ENCODE assay signal across 30 cellular contexts in genomic region chr12:98221243-98221808, GRCh38.
"Had no signal": no experiment of that assay in that cellular context is flagged by ENCODE, and none has a peak within 500 bp of the region (broad histone marks: within the 10 kb centered on the region; RNA-seq: fewer than 3 reads in every experiment).

No MANE protein-coding gene starts in this region.

- H3K9me3 ChIP-seq: esophagus muscularis mucosa, heart right ventricle, left lung, lower lobe of right lung, mucosa of descending colon, ovary, prostate gland, right atrium auricular region, stomach, thyroid gland, upper lobe of left lung, vagina had no signal

- H3K36me3 Mint-ChIP-seq: activated naive CD4-positive, alpha-beta T cell treated with anti-CD3 and anti-CD28 coated beads, Interleukin-2, amount 50 U/mL, for 24 hours; natural killer cell treated with Interleukin-12 subunit alpha and Interleukin-12 subunit beta and Interleukin-15 and Interleukin-18, amount 100 ng/mL, for 72 hours; stimulated activated naive B cell treated with anti-CD40 and anti-IgM and Interleukin-4, amounts not matched to agents 10 μg/mL and 1 μg/mL and 100 μg/mL, for 72 hours; WTC11 had no signal

- H3K4me1 Mint-ChIP-seq: activated CD4-positive, alpha-beta memory T cell treated with anti-CD3 and anti-CD28 coated beads, Interleukin-2, amount 10 ng/mL, durations not matched to agents 7 days and 5 days; activated CD4-positive, alpha-beta T cell treated with anti-CD3 and anti-CD28 coated beads, Interleukin-2, amount 10 ng/mL, durations not matched to agents 7 days and 5 days; activated naive CD4-positive, alpha-beta T cell treated with anti-CD3 and anti-CD28 coated beads, Interleukin-2, amount 50 U/mL, for 24 hours; activated naive CD8-positive, alpha-beta T cell treated with anti-CD3 and anti-CD28 coated beads, Interleukin-2, amount 50 U/mL, for 24 hours; stimulated activated naive B cell treated with anti-CD40 and anti-IgM and Interleukin-4, amounts not matched to agents 10 μg/mL and 1 μg/mL and 100 μg/mL, for 72 hours; T-helper 17 cell had no signal

- H3K4me3 Mint-ChIP-seq: activated CD4-positive, alpha-beta memory T cell treated with anti-CD3 and anti-CD28 coated beads, Interleukin-2, amount 10 ng/mL, durations not matched to agents 7 days and 5 days; activated CD4-positive, alpha-beta T cell treated with anti-CD3 and anti-CD28 coated beads, Interleukin-2, amount 10 ng/mL, durations not matched to agents 7 days and 5 days; activated naive CD4-positive, alpha-beta T cell treated with anti-CD3 and anti-CD28 coated beads, Interleukin-2, amount 50 U/mL, for 24 hours; activated naive CD8-positive, alpha-beta T cell treated with anti-CD3 and anti-CD28 coated beads, Interleukin-2, amount 50 U/mL, for 24 hours; activated T-cell treated with anti-CD3 and anti-CD28 coated beads, Interleukin-2, amount 50 U/mL, for 4 hours; natural killer cell treated with Interleukin-12 subunit alpha and Interleukin-12 subunit beta and Interleukin-15 and Interleukin-18, amount 100 ng/mL, for 72 hours; stimulated activated naive B cell treated with anti-CD40 and anti-IgM and Interleukin-4, amounts not matched to agents 10 μg/mL and 1 μg/mL and 100 μg/mL, for 72 hours; T-helper 17 cell; WTC11 had no signal

- H3K27me3 ChIP-seq: esophagus muscularis mucosa, foreskin keratinocyte, left lung, ovary, right atrium auricular region, stomach, thyroid gland, upper lobe of left lung, vagina had no signal

- H3K36me3 ChIP-seq: esophagus muscularis mucosa, heart right ventricle, left lung, lower lobe of right lung, ovary, prostate gland, right atrium auricular region, stomach, thyroid gland, upper lobe of left lung, vagina had no signal

- H3K4me3 ChIP-seq: esophagus muscularis mucosa, heart right ventricle, left lung, lower lobe of right lung, mucosa of descending colon, ovary, prostate gland, right atrium auricular region, stomach, thyroid gland, upper lobe of left lung, vagina had no signal

- H3K27ac ChIP-seq: esophagus muscularis mucosa, foreskin keratinocyte, heart right ventricle, left lung, lower lobe of right lung, ovary, prostate gland, right atrium auricular region, stomach, thyroid gland, upper lobe of left lung, vagina had no signal

- H3K27ac Mint-ChIP-seq: activated CD4-positive, alpha-beta memory T cell treated with anti-CD3 and anti-CD28 coated beads, Interleukin-2, amount 10 ng/mL, durations not matched to agents 7 days and 5 days; activated CD4-positive, alpha-beta T cell treated with anti-CD3 and anti-CD28 coated beads, Interleukin-2, amount 10 ng/mL, durations not matched to agents 7 days and 5 days; activated naive CD4-positive, alpha-beta T cell treated with anti-CD3 and anti-CD28 coated beads, Interleukin-2, amount 50 U/mL, for 24 hours; activated naive CD8-positive, alpha-beta T cell treated with anti-CD3 and anti-CD28 coated beads, Interleukin-2, amount 50 U/mL, for 24 hours; activated T-helper 2 cell treated with anti-CD3 and anti-CD28 coated beads, Interferon-gamma antibody, Interleukin-2, Interleukin-4, amounts not matched to agents 10 μg/mL and 5 μg/mL and 100 μg/mL, durations not matched to agents 14 hours and 24 hours and 36 hours; natural killer cell treated with Interleukin-12 subunit alpha and Interleukin-12 subunit beta and Interleukin-15 and Interleukin-18, amount 100 ng/mL, for 72 hours; stimulated activated naive B cell treated with anti-CD40 and anti-IgM and Interleukin-4, amounts not matched to agents 10 μg/mL and 1 μg/mL and 100 μg/mL, for 72 hours; T-helper 17 cell; WTC11 had no signal

- H3K4me1 ChIP-seq: foreskin keratinocyte, heart right ventricle, left lung, lower lobe of right lung, prostate gland, right atrium auricular region, stomach, thyroid gland, upper lobe of left lung, vagina had no signal

- FAIRE-seq: islet of Langerhans had no signal

- ATAC-seq: activated naive CD8-positive, alpha-beta T cell treated with anti-CD3 and anti-CD28 coated beads, Interleukin-2, amount 50 U/mL, for 24 hours; activated T-cell treated with anti-CD3 and anti-CD28 coated beads, Interleukin-2, amount 50 U/mL, for 4 hours; foreskin keratinocyte; heart right ventricle; left lung; lower lobe of right lung; mucosa of descending colon; natural killer cell treated with Interleukin-12 subunit alpha and Interleukin-12 subunit beta and Interleukin-15 and Interleukin-18, amount 100 ng/mL, for 72 hours; stimulated activated naive B cell treated with anti-CD40 and anti-IgM and Interleukin-4, amounts not matched to agents 10 μg/mL and 1 μg/mL and 100 μg/mL, for 72 hours; T-helper 17 cell had no signal

- DNase-seq: activated CD4-positive, alpha-beta memory T cell treated with anti-CD3 and anti-CD28 coated beads, Interleukin-2, amount 10 ng/mL, durations not matched to agents 7 days and 5 days; activated CD4-positive, alpha-beta T cell treated with anti-CD3 and anti-CD28 coated beads for 1 hour; activated CD4-positive, alpha-beta T cell treated with anti-CD3 and anti-CD28 coated beads, Interleukin-2, amount 10 ng/mL, durations not matched to agents 7 days and 5 days; activated CD8-positive, alpha-beta memory T cell treated with anti-CD3 and anti-CD28 coated beads, Interleukin-2, amount 50 U/mL, for 48 hours; activated naive CD8-positive, alpha-beta T cell treated with anti-CD3 and anti-CD28 coated beads, Interleukin-2, amount 50 U/mL, for 24 hours; activated T-cell treated with anti-CD3 and anti-CD28 coated beads, Interleukin-2, amount 50 U/mL, for 4 hours; amygdala; caudate nucleus; foreskin keratinocyte; heart right ventricle; left lung; lower lobe of right lung; mucosa of descending colon; ovary; stimulated activated CD4-positive, alpha-beta T cell treated with anti-CD3 and anti-CD28 coated beads, Interleukin-15, amount 100 ng/mL, for 24 hours; stimulated activated CD4-positive, alpha-beta T cell treated with anti-CD3 and anti-CD28 coated beads, Interleukin-2, amount 100 ng/mL, for 24 hours; stimulated activated naive B cell treated with anti-CD40 and anti-IgM and Interleukin-4, amounts not matched to agents 10 μg/mL and 1 μg/mL and 100 μg/mL, for 72 hours; stomach; T-helper 17 cell; thyroid gland; upper lobe of left lung had no signal

- H3K9me3 Mint-ChIP-seq: activated CD4-positive, alpha-beta memory T cell treated with anti-CD3 and anti-CD28 coated beads, Interleukin-2, amount 10 ng/mL, durations not matched to agents 7 days and 5 days; activated CD4-positive, alpha-beta T cell treated with anti-CD3 and anti-CD28 coated beads, Interleukin-2, amount 10 ng/mL, durations not matched to agents 7 days and 5 days; activated naive CD4-positive, alpha-beta T cell treated with anti-CD3 and anti-CD28 coated beads, Interleukin-2, amount 50 U/mL, for 24 hours; activated naive CD8-positive, alpha-beta T cell treated with anti-CD3 and anti-CD28 coated beads, Interleukin-2, amount 50 U/mL, for 24 hours; activated T-cell treated with anti-CD3 and anti-CD28 coated beads, Interleukin-2, amount 50 U/mL, for 4 hours; activated T-helper 2 cell treated with anti-CD3 and anti-CD28 coated beads, Interferon-gamma antibody, Interleukin-2, Interleukin-4, amounts not matched to agents 10 μg/mL and 5 μg/mL and 100 μg/mL, durations not matched to agents 14 hours and 24 hours and 36 hours had no signal
